In the genomic region with DNA sequence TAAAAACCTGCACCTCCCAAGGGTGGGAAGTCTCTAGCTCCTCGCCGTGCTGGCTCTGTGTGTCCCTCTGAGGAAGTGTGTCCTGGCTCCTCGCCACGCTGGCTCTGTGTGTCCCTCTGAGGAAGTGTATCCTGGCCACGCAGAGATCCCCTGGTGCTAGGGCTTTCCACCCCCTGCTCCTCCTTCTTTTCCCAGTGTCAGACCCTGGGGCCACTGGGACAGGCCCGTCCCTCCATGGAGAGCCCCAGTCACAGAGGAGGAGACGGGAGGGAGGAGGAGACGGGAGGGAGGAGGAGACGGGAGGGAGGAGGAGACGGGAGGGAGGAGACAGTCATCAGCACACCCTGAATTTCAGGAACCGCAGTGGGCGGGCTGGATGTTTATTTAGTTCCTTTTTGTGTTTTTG, we compare ENCODE assay signal across 8 cellular contexts. TPM values are rescaled to one million over a fixed set of nuclear protein-coding genes. Genes with fewer than 3 reads are reported as not detected.
A peak's percentile ranks its signal among the peaks of the same experiment; 100 is the strongest.
DNase-seq lines count a peak whose midpoint lies in the region; ATAC-seq and TF ChIP-seq lines count a peak whose summit lies in the region.

No MANE protein-coding gene starts in this region.

- no peaks in the 10 kb centered on the region for H3K27me3 ChIP-seq in neuronal stem cell (ENCODE audit: control insufficient read depth in 3 of 3, insufficient read depth in 3 of 3, low read depth in 1 of 3, low read length in 3 of 3)

- H3K4me2 ChIP-seq in neuronal stem cell (ENCODE audit: insufficient read depth, low read length, poor library complexity, severe bottlenecking), result peak overlapping the region; percentile 36

- H3K4me1 Mint-ChIP-seq in activated CD8-positive, alpha-beta memory T cell treated with anti-CD3 and anti-CD28 coated beads, Interleukin-2, amount 10 ng/mL, durations not matched to agents 7 days and 5 days, result peaks cover 10% of the 10 kb centered on the region

- H4K8ac ChIP-seq in neuronal stem cell (ENCODE audit: low read depth, low read length), result no peak overlapping the region

- no peak overlapping the region for H4K91ac ChIP-seq in neuronal stem cell (ENCODE audit: low read depth, low read length, poor library complexity)

- no peak overlapping the region for H3K9ac ChIP-seq in neuronal stem cell (ENCODE audit: low read depth, low read length, poor library complexity)

- no peak overlapping the region for H3K4ac ChIP-seq in neuronal stem cell (ENCODE audit: low read length)

- peak overlapping the region; percentile 10 for H3K27ac ChIP-seq in neuronal stem cell (replicated peaks; ENCODE audit: low read length)

- no peak for TF ChIP-seq CTCF in HFF-Myc (IDR thresholded peaks at IDR 0.05; ENCODE audit: low read depth, low read length, missing control alignments)

- H3K4me3 Mint-ChIP-seq in activated CD8-positive, alpha-beta memory T cell treated with anti-CD3 and anti-CD28 coated beads, Interleukin-2, amount 10 ng/mL, durations not matched to agents 7 days and 5 days, result no peak overlapping the region

- H3K79me1 ChIP-seq in neuronal stem cell (ENCODE audit: low read depth, low read length), result peaks cover 3% of the 10 kb centered on the region

- H3K36me3 ChIP-seq in neuronal stem cell (replicated peaks in 1 of 2; ENCODE audit: control insufficient read depth in 2 of 2, insufficient read depth in 2 of 2, low read length in 2 of 2), result no peaks in the 10 kb centered on the region

- H3K9me3 Mint-ChIP-seq in activated CD8-positive, alpha-beta memory T cell treated with anti-CD3 and anti-CD28 coated beads, Interleukin-2, amount 10 ng/mL, durations not matched to agents 7 days and 5 days (ENCODE audit: low read depth), result no peaks in the 10 kb centered on the region

- no peak overlapping the region for H2AFZ ChIP-seq in neuronal stem cell (ENCODE audit: low read length)

- H3K4me3 ChIP-seq in HFF-Myc (replicated peaks; ENCODE audit: low read depth, low read length), result 0 out of 2 replicates have a peak overlapping the region, but pooled peaks have one; percentile 7
- no peak overlapping the region for H3K4me3 ChIP-seq in neuronal stem cell (ENCODE audit: low read length in 2 of 2)

- peaks cover 38 to 42% of the 10 kb centered on the region in 2 donors for H3K4me1 ChIP-seq in neuronal stem cell (ENCODE audit: control insufficient read depth in 2 of 2, insufficient read depth in 1 of 2, low read depth in 1 of 2, low read length in 2 of 2)

- H3K18ac ChIP-seq in neuronal stem cell (ENCODE audit: low read length), result peak overlapping the region; percentile 62

- no peak overlapping the region for H2BK120ac ChIP-seq in neuronal stem cell (ENCODE audit: low read depth, low read length)

- H2BK12ac ChIP-seq in neuronal stem cell (ENCODE audit: low read length), result no peak overlapping the region

- peak overlapping the region; percentile 67 for H2BK5ac ChIP-seq in neuronal stem cell (ENCODE audit: low read length)

- H3K27ac Mint-ChIP-seq in activated CD8-positive, alpha-beta memory T cell treated with anti-CD3 and anti-CD28 coated beads, Interleukin-2, amount 10 ng/mL, durations not matched to agents 7 days and 5 days, result no peak overlapping the region

- ATAC-seq in activated CD8-positive, alpha-beta memory T cell treated with anti-CD3 and anti-CD28 coated beads, Interleukin-2, amount 10 ng/mL, durations not matched to agents 7 days and 5 days, result no peak

- H3K9me3 ChIP-seq in neuronal stem cell (replicated peaks in 1 of 2; ENCODE audit: control insufficient read depth in 2 of 2, insufficient read depth in 1 of 2, low read depth in 1 of 2, low read length in 2 of 2), result no peaks in the 10 kb centered on the region

- H2AK5ac ChIP-seq in neuronal stem cell (ENCODE audit: low read depth, low read length), result no peak overlapping the region

- no CpG with 5 or more reads among the region's 12 CpGs for WGBS in neuronal stem cell (ENCODE audit: extremely low coverage in 2 of 2, insufficient read length in 2 of 2, insufficient replicate concordance in 1 of 2), 2 donors

- H2BK15ac ChIP-seq in neuronal stem cell (ENCODE audit: low read length), result no peak overlapping the region

- DNase-seq in G401 (ENCODE audit: low spot score) (peak; percentile 40), HFF-Myc (ENCODE audit: extremely low read depth, low read depth) (peak; percentile 11), OCI-M1 (lab: John Stamatoyannopoulos, UW) (peak; percentile 48), fibroblast of peridontal ligament (ENCODE audit: extremely low read depth) (peak; percentile 32), neuronal stem cell (ENCODE audit: low spot score) (no peak), NCI-H2107 treated with DMSO at 0.1 percent for 48 hours (lab: John Stamatoyannopoulos, UW; ENCODE audit: unreplicated experiment) (no peak), NCI-H82 treated with DMSO at 0.1 percent for 48 hours (lab: John Stamatoyannopoulos, UW; ENCODE audit: unreplicated experiment) (no peak)
- no peak for DNase-seq in activated CD8-positive, alpha-beta memory T cell treated with anti-CD3 and anti-CD28 coated beads, Interleukin-2, amount 10 ng/mL, durations not matched to agents 7 days and 5 days

- CTCF ChIA-PET in activated CD8-positive, alpha-beta memory T cell treated with anti-CD3 and anti-CD28 coated beads, Interleukin-2, amount 10 ng/mL, durations not matched to agents 7 days and 5 days (lab: Charles Lee), result no interaction called here

- in situ Hi-C loops in G401 (cut with HindIII; ENCODE audit: low sequenced_read_pairs), result no loop called here

- no peaks in the 10 kb centered on the region for H3K36me3 Mint-ChIP-seq in activated CD8-positive, alpha-beta memory T cell treated with anti-CD3 and anti-CD28 coated beads, Interleukin-2, amount 10 ng/mL, durations not matched to agents 7 days and 5 days

- H3K14ac ChIP-seq in neuronal stem cell (ENCODE audit: low read length), result no peak overlapping the region

- H3K23ac ChIP-seq in neuronal stem cell (ENCODE audit: low read depth, low read length, poor library complexity), result peak overlapping the region; percentile 37

- peaks cover 8% of the 10 kb centered on the region for H3K27me3 Mint-ChIP-seq in activated CD8-positive, alpha-beta memory T cell treated with anti-CD3 and anti-CD28 coated beads, Interleukin-2, amount 10 ng/mL, durations not matched to agents 7 days and 5 days

RNA-seq across cellular contexts. Expression of gene HGFAC, which starts 53.8 kb away (rescaled TPM):
- not detected in 2 replicates for total RNA-seq in G401 (2014; rRNA removed; shearing (Covaris generic))
- polyA plus RNA-seq in neuronal stem cell (2013, experiment 1 of 2), result 0.59 TPM
- 0.61 TPM for polyA plus RNA-seq in neuronal stem cell (2013, experiment 2 of 2)
- total RNA-seq in activated CD8-positive, alpha-beta memory T cell treated with anti-CD3 and anti-CD28 coated beads, Interleukin-2, amount 10 ng/mL, durations not matched to agents 7 days and 5 days, result not detected

Comparison
In these comparisons a context has a peak if more than half of its experiments do, and no peak if none do; other contexts are left out.
1. DNase-seq: peak in G401 (single experiment), HFF-Myc (single experiment), OCI-M1 (single experiment) and fibroblast of peridontal ligament (single experiment); none in neuronal stem cell (single experiment), NCI-H2107 treated with DMSO at 0.1 percent for 48 hours (single experiment), activated CD8-positive, alpha-beta memory T cell treated with anti-CD3 and anti-CD28 coated beads, Interleukin-2, amount 10 ng/mL, durations not matched to agents 7 days and 5 days (single experiment) and NCI-H82 treated with DMSO at 0.1 percent for 48 hours (single experiment).